Comparison of ENCODE assay signal across 6 cellular contexts in the genomic region with DNA sequence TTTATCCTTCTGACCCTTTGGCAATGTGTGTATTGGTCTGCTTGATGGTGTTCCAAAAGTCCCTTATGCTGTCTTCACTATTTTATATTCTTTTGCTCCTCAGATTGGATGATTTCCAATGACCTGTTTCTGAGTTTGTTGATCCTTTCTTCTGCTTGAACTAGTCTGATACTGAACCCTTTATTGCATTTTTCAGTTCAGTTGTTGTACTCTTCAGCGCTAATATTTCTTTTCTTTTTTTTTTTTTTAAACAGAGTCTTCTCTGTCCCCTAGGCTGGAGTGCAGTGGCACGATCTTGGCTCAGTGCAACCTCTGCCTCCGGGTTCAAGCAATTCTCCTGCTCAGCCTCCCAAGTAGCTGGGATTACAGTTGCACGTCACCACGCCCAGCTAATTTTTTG.
"Had no signal": no experiment of that assay in that cellular context is flagged by ENCODE, and none has a peak within 500 bp of the region (broad histone marks: within the 10 kb centered on the region; RNA-seq: fewer than 3 reads in every experiment).

No MANE protein-coding gene starts in this region.

- H3K9ac ChIP-seq: KMS-11 had no signal

- H3K4me3 ChIP-seq: K562 had no signal

- DNase-seq: IMR-90, KBM-7, KG1 had no signal

- H3K27ac ChIP-seq: HL-60, KMS-11 had no signal

- H3K4me2 ChIP-seq: KMS-11 had no signal

- FAIRE-seq: K562 had no signal

- ATAC-seq: K562 had no signal
